Comparison of ENCODE assay signal across 8 cellular contexts in the genomic region with DNA sequence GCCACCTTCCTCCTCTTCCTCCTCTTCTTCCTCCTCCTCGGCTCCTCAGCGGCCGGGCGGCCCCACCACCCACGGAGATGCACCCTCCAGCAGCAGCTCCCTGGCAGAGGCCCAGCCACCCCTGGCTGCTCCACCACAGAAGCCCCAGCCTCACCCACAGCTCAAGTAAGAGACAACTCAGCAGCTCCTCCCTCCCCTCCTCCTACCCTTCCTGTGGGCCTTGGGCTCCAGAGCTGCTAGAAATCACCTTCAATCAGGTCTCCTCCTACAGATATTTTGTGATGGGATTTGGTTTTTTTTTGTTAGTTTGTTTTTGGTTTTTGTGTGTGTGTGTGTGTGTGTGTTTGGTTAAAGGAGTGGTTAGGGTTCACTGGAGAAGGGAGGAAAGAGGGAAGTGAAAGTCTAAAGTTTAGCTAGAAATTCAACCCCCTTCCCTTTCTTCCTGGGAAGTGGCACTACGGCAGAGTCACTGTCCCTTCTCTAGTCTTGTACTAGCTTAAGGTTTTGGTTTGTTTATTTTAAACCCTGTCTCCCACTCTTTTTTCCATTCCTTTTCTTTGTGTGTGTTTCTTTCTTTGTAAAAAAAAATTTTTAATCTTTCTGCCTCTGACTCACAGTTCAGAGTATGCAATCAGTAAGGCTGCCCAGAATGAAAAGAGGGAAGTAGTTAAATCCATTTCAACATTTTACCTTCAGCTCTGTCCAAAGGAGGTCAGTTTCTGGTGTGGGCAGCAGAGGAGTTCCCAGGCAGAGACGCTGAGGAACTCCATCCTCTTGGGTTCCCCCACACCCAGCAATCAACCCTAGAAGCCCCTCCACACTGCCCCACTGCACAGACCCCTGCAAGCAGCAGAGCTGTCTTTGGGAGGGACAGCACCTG. TPM values are rescaled to one million over a fixed set of nuclear protein-coding genes. Genes with fewer than 3 reads are reported as not detected.
DNase-seq lines count a peak whose midpoint lies in the region; FAIRE-seq and TF ChIP-seq lines count a peak whose summit lies in the region.

No MANE protein-coding gene starts in this region.

- H3K4me3 ChIP-seq in HEK293 (ENCODE audit: low read depth, low read length) (no peak overlapping the region), astrocyte (ENCODE audit: insufficient read depth, low read depth, low read length) (no peak overlapping the region)

- H3K27ac ChIP-seq in HEK293 (ENCODE audit: extremely low read depth, low read depth, low read length) = no peak overlapping the region
- H3K27ac ChIP-seq in astrocyte (ENCODE audit: low read depth, low read length) = peak overlapping the region; percentile 79

- H3K27ac Mint-ChIP-seq in astrocyte (ENCODE audit: unreplicated experiment) = peak overlapping the region; percentile 84
- H3K27ac Mint-ChIP-seq in stimulated activated naive CD8-positive, alpha-beta T cell treated with anti-CD3 and anti-CD28 coated beads, Interleukin-15, Interleukin-2, amounts not matched to agents 100 ng/mL and 50 ng/mL, for 24 hours = peak overlapping the region; percentile 97

- H3K4me1 Mint-ChIP-seq in astrocyte (ENCODE audit: low read depth, unreplicated experiment) = peaks cover 20% of the 10 kb centered on the region
- H3K4me1 Mint-ChIP-seq in stimulated activated naive CD8-positive, alpha-beta T cell treated with anti-CD3 and anti-CD28 coated beads, Interleukin-15, Interleukin-2, amounts not matched to agents 100 ng/mL and 50 ng/mL, for 24 hours (ENCODE audit: low read depth) = peaks cover 89% of the 10 kb centered on the region

- TF ChIP-seq POLR2A in GM12891 (IDR thresholded peaks at IDR 0.05; ENCODE audit: low read depth, low read length) = no peak

- POLR2A ChIA-PET in HEK293 (lab: Yijun Ruan, JAX) = interaction anchor here (1.2 kb wide), 1 partner anchor 297 kb away, joined by 6 read pairs; a partner anchor contains a TSS

- H3K79me2 ChIP-seq in astrocyte (ENCODE audit: insufficient read depth, low read length) = no peaks in the 10 kb centered on the region

- FAIRE-seq in GM12891 (lab: Jason Lieb, UNC) (peak; percentile 86), astrocyte (lab: Jason Lieb, UNC) (peak; percentile 60)

- peaks cover 4% of the 10 kb centered on the region for H3K9me3 Mint-ChIP-seq in astrocyte (ENCODE audit: unreplicated experiment)
- no peaks in the 10 kb centered on the region for H3K9me3 Mint-ChIP-seq in stimulated activated naive CD8-positive, alpha-beta T cell treated with anti-CD3 and anti-CD28 coated beads, Interleukin-15, Interleukin-2, amounts not matched to agents 100 ng/mL and 50 ng/mL, for 24 hours

- peak overlapping the region; percentile 77 for H3K9ac ChIP-seq in astrocyte (ENCODE audit: low read length)

- no peak for TF ChIP-seq CTCF in HEK293 (tag by site-specific recombination; IDR thresholded peaks at IDR 0.05)
- TF ChIP-seq CTCF in astrocyte (IDR thresholded peaks at IDR 0.05; ENCODE audit: insufficient read depth, low read depth, low read length) = no peak

- peak overlapping the region; percentile 41 for H2AFZ ChIP-seq in astrocyte (ENCODE audit: low read depth, low read length)

- peaks cover 1% of the 10 kb centered on the region for H3K27me3 Mint-ChIP-seq in astrocyte (ENCODE audit: low read depth, unreplicated experiment)
- H3K27me3 Mint-ChIP-seq in stimulated activated naive CD8-positive, alpha-beta T cell treated with anti-CD3 and anti-CD28 coated beads, Interleukin-15, Interleukin-2, amounts not matched to agents 100 ng/mL and 50 ng/mL, for 24 hours = peaks cover 4% of the 10 kb centered on the region

- H3K9me3 ChIP-seq in HEK293 (ENCODE audit: control insufficient read depth, insufficient read depth, low read depth, low read length) = no peaks in the 10 kb centered on the region
- no peaks in the 10 kb centered on the region for H3K9me3 ChIP-seq in astrocyte (ENCODE audit: insufficient read depth, low read depth, low read length)

- DNase-seq in GM12891 (ENCODE audit: insufficient read length, low spot score) = peak; percentile 46
- DNase-seq in NOMO-1 treated with DMSO at 0.1 percent for 48 hours (lab: John Stamatoyannopoulos, UW; ENCODE audit: unreplicated experiment) = peak; percentile 95
- DNase-seq in astrocyte (ENCODE audit: low read depth) = peak; percentile 62
- DNase-seq in medulla oblongata (ENCODE audit: extremely low spot score) = peak; percentile 66
- DNase-seq in NCI-H2196 (lab: John Stamatoyannopoulos, UW; ENCODE audit: unreplicated experiment) = no peak
- DNase-seq in NCI-H748 (lab: John Stamatoyannopoulos, UW; ENCODE audit: unreplicated experiment) = no peak

- H3K36me3 ChIP-seq in HEK293 (ENCODE audit: control insufficient read depth in 2 of 2, insufficient read depth in 1 of 2, low read length in 2 of 2) (no peaks in the 10 kb centered on the region), astrocyte (ENCODE audit: insufficient read depth, low read length) (no peaks in the 10 kb centered on the region)

- H3K27me3 ChIP-seq in astrocyte (ENCODE audit: insufficient read depth, low read length) = no peaks in the 10 kb centered on the region

- H3K4me2 ChIP-seq in astrocyte (ENCODE audit: low read length) = peak overlapping the region; percentile 84

- CTCF ChIA-PET in HEK293 (lab: Yijun Ruan, JAX) = interaction anchor here (0.6 to 2.2 kb wide), 4 partner anchors 12 to 284 kb away, joined by 4 to 13 read pairs (median 6); no protein-coding TSS in a partner anchor

- peak overlapping the region; percentile 31 for H3K4me3 Mint-ChIP-seq in astrocyte (ENCODE audit: unreplicated experiment)
- peak overlapping the region; percentile 73 for H3K4me3 Mint-ChIP-seq in stimulated activated naive CD8-positive, alpha-beta T cell treated with anti-CD3 and anti-CD28 coated beads, Interleukin-15, Interleukin-2, amounts not matched to agents 100 ng/mL and 50 ng/mL, for 24 hours

- H4K20me1 ChIP-seq in astrocyte (ENCODE audit: insufficient read depth, low read length) = no peaks in the 10 kb centered on the region

- H3K4me1 ChIP-seq in HEK293 (ENCODE audit: control insufficient read depth, insufficient read depth, low read length) (peaks cover 3% of the 10 kb centered on the region; the same call in 1 of the 2 replicates), astrocyte (ENCODE audit: insufficient read depth, low read length) (peaks cover 25% of the 10 kb centered on the region)

- peaks cover 7% of the 10 kb centered on the region for H3K36me3 Mint-ChIP-seq in astrocyte (ENCODE audit: low read depth, unreplicated experiment)
- H3K36me3 Mint-ChIP-seq in stimulated activated naive CD8-positive, alpha-beta T cell treated with anti-CD3 and anti-CD28 coated beads, Interleukin-15, Interleukin-2, amounts not matched to agents 100 ng/mL and 50 ng/mL, for 24 hours (ENCODE audit: low read depth) = no peaks in the 10 kb centered on the region

TF ChIP-seq in GM12891, 5 proteins besides CTCF, POLR2A, EP300 and RAD21:
- peak; percentile 97 for TF ChIP-seq SPI1 (IDR thresholded peaks at IDR 0.05; ENCODE audit: low read depth, low read length)
- TF ChIP-seq POU2F2 (IDR thresholded peaks at IDR 0.05; ENCODE audit: low read depth, low read length) = no peak
- peak; percentile 40 for TF ChIP-seq PAX5 (IDR thresholded peaks at IDR 0.05; ENCODE audit: insufficient read depth, low read length, severe bottlenecking)

TF ChIP-seq in HEK293, 187 proteins besides CTCF, POLR2A, EP300 and RAD21 (continues in another document):
- TF ChIP-seq, protein P1, sequence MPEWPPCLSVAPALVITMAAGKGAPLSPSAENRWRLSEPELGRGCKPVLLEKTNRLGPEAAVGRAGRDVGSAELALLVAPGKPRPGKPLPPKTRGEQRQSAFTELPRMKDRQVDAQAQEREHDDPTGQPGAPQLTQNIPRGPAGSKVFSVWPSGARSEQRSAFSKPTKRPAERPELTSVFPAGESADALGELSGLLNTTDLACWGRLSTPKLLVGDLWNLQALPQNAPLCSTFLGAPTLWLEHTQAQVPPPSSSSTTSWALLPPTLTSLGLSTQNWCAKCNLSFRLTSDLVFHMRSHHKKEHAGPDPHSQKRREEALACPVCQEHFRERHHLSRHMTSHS (tag by site-specific recombination; IDR thresholded peaks at IDR 0.05) = no peak
- TF ChIP-seq ZNF175 (tag by site-specific recombination; IDR thresholded peaks at IDR 0.05) (no peak), ZNF600 (tag by site-specific recombination; IDR thresholded peaks at IDR 0.05) (no peak), ZNF239 (tag by site-specific recombination; IDR thresholded peaks at IDR 0.05) (no peak), PRDM1 (tag by site-specific recombination; IDR thresholded peaks at IDR 0.05) (peak; percentile 54)
- TF ChIP-seq, protein P2, sequence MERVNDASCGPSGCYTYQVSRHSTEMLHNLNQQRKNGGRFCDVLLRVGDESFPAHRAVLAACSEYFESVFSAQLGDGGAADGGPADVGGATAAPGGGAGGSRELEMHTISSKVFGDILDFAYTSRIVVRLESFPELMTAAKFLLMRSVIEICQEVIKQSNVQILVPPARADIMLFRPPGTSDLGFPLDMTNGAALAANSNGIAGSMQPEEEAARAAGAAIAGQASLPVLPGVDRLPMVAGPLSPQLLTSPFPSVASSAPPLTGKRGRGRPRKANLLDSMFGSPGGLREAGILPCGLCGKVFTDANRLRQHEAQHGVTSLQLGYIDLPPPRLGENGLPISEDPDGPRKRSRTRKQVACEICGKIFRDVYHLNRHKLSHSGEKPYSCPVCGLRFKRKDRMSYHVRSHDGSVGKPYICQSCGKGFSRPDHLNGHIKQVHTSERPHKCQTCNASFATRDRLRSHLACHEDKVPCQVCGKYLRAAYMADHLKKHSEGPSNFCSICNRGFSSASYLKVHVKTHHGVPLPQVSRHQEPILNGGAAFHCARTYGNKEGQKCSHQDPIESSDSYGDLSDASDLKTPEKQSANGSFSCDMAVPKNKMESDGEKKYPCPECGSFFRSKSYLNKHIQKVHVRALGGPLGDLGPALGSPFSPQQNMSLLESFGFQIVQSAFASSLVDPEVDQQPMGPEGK (tag by site-specific recombination; IDR thresholded peaks at IDR 0.05) = peak; percentile 30; the same call in 1 of the 2 replicates

RNA-seq across cellular contexts. Expression of a gene that starts 29.0 kb away (rescaled TPM):
- not detected for polyA plus RNA-seq in GM12891 (2012; ENCODE audit: low read depth, missing spikeins)
- 2.0 and 2.9 TPM in 2 replicates for total RNA-seq in astrocyte

Comparison
In these comparisons a context has a peak if more than half of its experiments do, and no peak if none do; other contexts are left out.
1. DNase-seq: peak in GM12891 (single experiment), NOMO-1 treated with DMSO at 0.1 percent for 48 hours (single experiment), astrocyte (single experiment) and medulla oblongata (single experiment); none in NCI-H2196 (single experiment) and NCI-H748 (single experiment).